Comparison of ENCODE assay signal across 8 cellular contexts in the genomic region with DNA sequence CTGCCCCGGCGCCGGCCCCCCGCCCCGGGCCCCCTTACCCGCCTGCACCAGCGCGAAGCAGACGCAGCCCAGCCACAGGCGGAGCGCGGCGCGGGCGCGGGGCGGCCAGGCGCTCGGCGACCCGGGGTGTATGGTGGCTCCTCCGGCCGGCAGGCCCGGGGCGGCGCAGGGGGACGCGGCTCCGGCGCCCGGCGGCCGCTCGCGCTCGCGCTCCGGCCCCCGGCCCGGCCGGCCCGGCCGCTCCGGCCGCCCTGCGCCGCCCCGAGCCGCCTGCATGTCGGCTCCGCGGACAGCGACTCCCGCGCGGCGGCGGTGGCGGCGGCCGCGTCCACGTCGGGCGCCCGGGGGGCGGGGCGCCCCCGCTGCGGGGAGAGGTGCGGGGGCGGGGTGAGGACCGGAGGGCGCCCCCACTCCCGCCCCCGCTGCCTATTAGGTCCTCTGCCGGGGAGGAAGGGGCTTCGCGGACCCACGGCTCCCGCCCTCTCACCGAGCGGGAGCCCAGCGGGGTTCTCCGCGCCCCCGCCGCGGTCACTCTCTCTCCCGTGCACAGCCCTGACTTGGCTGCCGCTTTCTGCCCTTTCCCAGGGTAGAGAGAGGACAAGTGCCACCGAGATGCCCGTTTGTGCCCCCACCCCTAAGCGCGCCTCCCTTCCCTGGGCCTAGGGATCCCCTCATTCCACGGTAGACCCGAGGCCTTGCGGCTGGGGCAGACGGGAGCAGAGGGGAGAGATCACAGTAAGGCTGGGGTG. TPM values are rescaled to one million over a fixed set of nuclear protein-coding genes. Genes with fewer than 3 reads are reported as not detected.
DNase-seq lines count a peak whose midpoint lies in the region; ATAC-seq and TF ChIP-seq lines count a peak whose summit lies in the region.

FNDC5 (minus strand) TSS at position 298 of the 749 bp plus-strand sequence.

- no peaks in the 10 kb centered on the region for H3K36me3 ChIP-seq in HUES64 (ENCODE audit: insufficient read depth, low read length)
- peaks cover 0 to 8% of the 10 kb centered on the region in 2 experiments for H3K36me3 ChIP-seq in mesenchymal stem cell (ENCODE audit: control insufficient read depth in 1 of 2, insufficient read depth in 2 of 2, low read depth in 1 of 2, low read length in 2 of 2)
- H3K36me3 ChIP-seq in upper lobe of right lung: no peaks in the 10 kb centered on the region

- ATAC-seq in upper lobe of right lung: peak; percentile 53

- no peak within 1 kb of the TSS for H2BK120ac ChIP-seq in mesenchymal stem cell (ENCODE audit: low read depth, low read length)

- H3K27ac ChIP-seq in HUES64 (ENCODE audit: low read depth, low read length) (no peak within 1 kb of the TSS), coronary artery (peak within 1 kb of the TSS in 1 of 2 donors; percentile 26), mesenchymal stem cell (ENCODE audit: low read length, poor library complexity, severe bottlenecking) (no peak within 1 kb of the TSS), upper lobe of right lung (no peak within 1 kb of the TSS)

- no peak within 1 kb of the TSS for H3K4ac ChIP-seq in mesenchymal stem cell (ENCODE audit: low read depth in 1 of 2, low read length in 2 of 2)

- H3K4me3 ChIP-seq in HUES64 (ENCODE audit: low read length): peak within 1 kb of the TSS; percentile 49
- H3K4me3 ChIP-seq in coronary artery: peak within 1 kb of the TSS; percentile 78
- peak within 1 kb of the TSS; percentile 52 to 70 for H3K4me3 ChIP-seq in mesenchymal stem cell (ENCODE audit: insufficient read depth in 1 of 2, low read depth in 1 of 2, low read length in 2 of 2)
- H3K4me3 ChIP-seq in upper lobe of right lung: peak within 1 kb of the TSS; percentile 38

- H3K23ac ChIP-seq in mesenchymal stem cell (ENCODE audit: low read length in 2 of 2): peak within 1 kb of the TSS; percentile 26 to 27

- H3K4me1 ChIP-seq in HUES64 (ENCODE audit: insufficient read depth, low read length) (peaks cover 18% of the 10 kb centered on the region), mesenchymal stem cell (ENCODE audit: control insufficient read depth, insufficient read depth, low read depth, low read length) (peaks cover 16% of the 10 kb centered on the region), upper lobe of right lung (no peaks in the 10 kb centered on the region)

- peak within 1 kb of the TSS in 1 of 2 experiments; percentile 70 for H2BK12ac ChIP-seq in mesenchymal stem cell (ENCODE audit: low read length in 2 of 2)

- peak within 1 kb of the TSS; percentile 6 for H2BK15ac ChIP-seq in mesenchymal stem cell (ENCODE audit: low read depth, poor library complexity, severe bottlenecking)

- H3K27me3 ChIP-seq in HUES64 (ENCODE audit: insufficient read depth, low read length): peaks cover 32% of the 10 kb centered on the region
- H3K27me3 ChIP-seq in mesenchymal stem cell (ENCODE audit: control insufficient read depth in 1 of 2, insufficient read depth in 1 of 2, low read length in 2 of 2): peaks cover 31 to 33% of the 10 kb centered on the region in 2 experiments
- H3K27me3 ChIP-seq in upper lobe of right lung: peaks cover 22% of the 10 kb centered on the region

- TF ChIP-seq CTCF in coronary artery (IDR thresholded peaks at IDR 0.05) (no peak), upper lobe of right lung (IDR thresholded peaks at IDR 0.05) (no peak)

- peak; percentile 55 for DNase-seq in AG08395 (ENCODE audit: low spot score)
- no peak for DNase-seq in coronary artery (ENCODE audit: low spot score)
- peak; percentile 17 for DNase-seq in mesenchymal stem cell
- DNase-seq in upper lobe of right lung: no peak
- DNase-seq in NOMO-1 treated with dmso at 0.1 percent for 144 hours (lab: John Stamatoyannopoulos, UW; ENCODE audit: unreplicated experiment): no peak
- no peak for DNase-seq in NOMO-1 treated with DMSO at 0.1 percent for 48 hours (lab: John Stamatoyannopoulos, UW; ENCODE audit: unreplicated experiment)
- no peak for DNase-seq in activated CD4-positive, alpha-beta T cell treated with anti-CD3 and anti-CD28 coated beads for 48 hours

- H3K9ac ChIP-seq in HUES64 (ENCODE audit: low read depth, low read length): no peak within 1 kb of the TSS
- H3K9ac ChIP-seq in mesenchymal stem cell (ENCODE audit: low read length): peak within 1 kb of the TSS; percentile 65

- H3K14ac ChIP-seq in mesenchymal stem cell (ENCODE audit: low read length in 2 of 2): peak within 1 kb of the TSS in 1 of 2 experiments; percentile 87

- H3K4me2 ChIP-seq in mesenchymal stem cell (ENCODE audit: low read length, poor library complexity, severe bottlenecking): peak within 1 kb of the TSS; percentile 92

- no peaks in the 10 kb centered on the region for H3K9me3 ChIP-seq in HUES64 (ENCODE audit: insufficient read depth, low read depth, low read length)
- H3K9me3 ChIP-seq in mesenchymal stem cell (ENCODE audit: control insufficient read depth, low read length): no peaks in the 10 kb centered on the region
- no peaks in the 10 kb centered on the region for H3K9me3 ChIP-seq in upper lobe of right lung

- peak within 1 kb of the TSS in 1 of 2 experiments; percentile 48 for H3K18ac ChIP-seq in mesenchymal stem cell (ENCODE audit: low read depth in 1 of 2, low read length in 2 of 2)

- no peak within 1 kb of the TSS for H4K91ac ChIP-seq in mesenchymal stem cell (ENCODE audit: low read length)

- no peak within 1 kb of the TSS for H2AFZ ChIP-seq in mesenchymal stem cell (ENCODE audit: low read depth, low read length)

- WGBS in HUES64: 3% methylated on average over 98 of the region's 99 CpGs
- WGBS in mesenchymal stem cell: 5% methylated on average over 46 of the region's 99 CpGs

- H4K8ac ChIP-seq in mesenchymal stem cell (ENCODE audit: low read length): peak within 1 kb of the TSS; percentile 14

- no peak within 1 kb of the TSS for H2AK5ac ChIP-seq in mesenchymal stem cell (ENCODE audit: low read length, severe bottlenecking)

- intact Hi-C loops in upper lobe of right lung (cut with DNase I): no loop called here

- H3K79me1 ChIP-seq in mesenchymal stem cell (replicated peaks; ENCODE audit: low read length, poor library complexity, severe bottlenecking): no peaks in the 10 kb centered on the region

- H2BK5ac ChIP-seq in mesenchymal stem cell (ENCODE audit: low read depth, low read length, poor library complexity, severe bottlenecking): no peak within 1 kb of the TSS

RNA-seq across cellular contexts. Expression of gene FNDC5, which starts in this region (rescaled TPM):
- 3.5 TPM for polyA plus RNA-seq in HUES64 (2013, experiment 1 of 2)
- 5.0 TPM for polyA plus RNA-seq in HUES64 (2013, experiment 2 of 2)
- 0.32 TPM for polyA plus RNA-seq in mesenchymal stem cell (2013, experiment 1 of 2)
- 0.33 TPM for polyA plus RNA-seq in mesenchymal stem cell (2013, experiment 2 of 2)
- total RNA-seq in upper lobe of right lung: 1.5 TPM

Comparison
In these comparisons a context has a peak if more than half of its experiments do, and no peak if none do; other contexts are left out.
1. DNase-seq: peak in AG08395 (single experiment) and mesenchymal stem cell (single experiment); none in coronary artery (single experiment), upper lobe of right lung (single experiment), NOMO-1 treated with dmso at 0.1 percent for 144 hours (single experiment), NOMO-1 treated with DMSO at 0.1 percent for 48 hours (single experiment) and activated CD4-positive, alpha-beta T cell treated with anti-CD3 and anti-CD28 coated beads for 48 hours (single experiment).
2. Peak in every context shown above with its lines, with median percentiles within 50 percentile points of each other: H3K4me3 ChIP-seq.